Comparison of ENCODE assay signal across 16 cellular contexts in genomic region chr4:148166132-148166531, GRCh38.
DNase-seq lines count a peak whose midpoint lies in the region; ATAC-seq, FAIRE-seq and TF ChIP-seq lines count a peak whose summit lies in the region.
"Had no signal": no experiment of that assay in that cellular context is flagged by ENCODE, and none has a peak within 500 bp of the region (broad histone marks: within the 10 kb centered on the region; RNA-seq: fewer than 3 reads in every experiment).

No MANE protein-coding gene starts in this region.

- H3K36me3 ChIP-seq in mammary epithelial cell (ENCODE audit: insufficient read depth, low read length), result no peaks in the 10 kb centered on the region
- H3K36me3 ChIP-seq: cardiac muscle cell, ovary had no signal

- peaks cover 23% of the 10 kb centered on the region for H3K4me1 ChIP-seq in mammary epithelial cell (ENCODE audit: insufficient read depth, low read length)
- no peaks in the 10 kb centered on the region for H3K4me1 ChIP-seq in H9 (ENCODE audit: insufficient read depth, low read length)

- H3K27me3 Mint-ChIP-seq in H9 (ENCODE audit: low read depth) (no peaks in the 10 kb centered on the region), WTC11 (ENCODE audit: low read depth) (no peaks in the 10 kb centered on the region)

- no peak overlapping the region for H4K8ac ChIP-seq in H9 (replicated peaks; ENCODE audit: insufficient read length, low read depth, low read length)

- H3K4me2 ChIP-seq in mammary epithelial cell (ENCODE audit: insufficient read depth, low read depth, low read length) (no peak overlapping the region), H9 (ENCODE audit: insufficient read depth, insufficient read length, low read length) (no peak overlapping the region)
- H3K4me2 ChIP-seq: GM23338, SK-N-SH had no signal

- no peak for DNase-seq in mammary epithelial cell
- DNase-seq in left ventricle myocardium superior, result no peak
- peak; percentile 37 for DNase-seq in renal cortical epithelial cell (ENCODE audit: low read depth)
- no peak for DNase-seq in H9
- no peak for DNase-seq in D721Med (ENCODE audit: insufficient read length, low spot score)
- no peak for DNase-seq in WTC11 (ENCODE audit: low spot score)
- DNase-seq: hippocampal formation, mesendoderm, NCI-H2227 treated with DMSO at 0.1 percent for 48 hours, SK-N-SH had no signal

- H3K9me3 ChIP-seq in mammary epithelial cell (replicated peaks; ENCODE audit: insufficient read depth, low read length) (no peaks in the 10 kb centered on the region), H9 (ENCODE audit: control insufficient read depth, low read depth, low read length) (no peaks in the 10 kb centered on the region)
- H3K9me3 ChIP-seq: ovary, SK-N-SH had no signal

- no peak overlapping the region for H3K18ac ChIP-seq in H9 (ENCODE audit: insufficient read length, low read depth, low read length)

- intact Hi-C loops in mammary epithelial cell (cut with micrococcal nuclease) (no loop called here), left ventricle myocardium superior (cut with micrococcal nuclease) (no loop called here)

- H3K27me3 ChIP-seq in mammary epithelial cell (ENCODE audit: insufficient read depth, low read length) (no peaks in the 10 kb centered on the region), H9 (ENCODE audit: insufficient read depth, low read length) (no peaks in the 10 kb centered on the region)
- H3K27me3 ChIP-seq: cardiac muscle cell, ovary had no signal

- H4K20me1 ChIP-seq in mammary epithelial cell (ENCODE audit: insufficient read depth, low read length) (no peaks in the 10 kb centered on the region), H9 (ENCODE audit: control insufficient read depth, insufficient read depth, insufficient read length) (no peaks in the 10 kb centered on the region)

- CTCF ChIA-PET in mammary epithelial cell (lab: Charles Lee; ENCODE audit: low non-redundant PET) (no interaction called here), WTC11 (lab: Charles Lee) (no interaction called here)

- H3K79me1 ChIP-seq in H9 (ENCODE audit: insufficient read depth, low read depth, low read length, poor library complexity, severe bottlenecking), result no peaks in the 10 kb centered on the region

- H2BK20ac ChIP-seq in H9 (ENCODE audit: low read depth, low read length, poor library complexity, severe bottlenecking), result no peak overlapping the region

- no peak overlapping the region for H2BK120ac ChIP-seq in H9 (ENCODE audit: low read depth, low read length, poor library complexity, severe bottlenecking)

- H2BK15ac ChIP-seq in H9 (ENCODE audit: low read depth, low read length), result no peak overlapping the region

- H3K27ac ChIP-seq in mammary epithelial cell (ENCODE audit: insufficient read depth, low read depth, low read length) (no peak overlapping the region), H9 (ENCODE audit: insufficient read length, low read depth, low read length) (no peak overlapping the region)
- H3K27ac ChIP-seq: cardiac muscle cell, ovary had no signal

- no peak overlapping the region for H3K14ac ChIP-seq in H9 (ENCODE audit: insufficient read depth, low read length)

- in situ Hi-C loops in mammary epithelial cell (cut with MboI; ENCODE audit: low sequenced_read_pairs in 2 of 2), result no loop called here

- H3K4me3 ChIP-seq in mammary epithelial cell (replicated peaks in 1 of 3; ENCODE audit: insufficient read depth in 1 of 3, low read depth in 2 of 3, low read length in 3 of 3), result no peak overlapping the region
- H3K4me3 ChIP-seq: cardiac muscle cell, GM23338, K562, ovary had no signal

- H3K4me1 Mint-ChIP-seq in H9 (peaks cover 0 to 5% of the 10 kb centered on the region in 2 experiments; a peak in 2 of 4 replicates), WTC11 (peaks cover 20% of the 10 kb centered on the region)

- H3K4ac ChIP-seq in H9 (ENCODE audit: low read depth, low read length), result no peak overlapping the region

- POLR2A ChIA-PET in WTC11 (lab: Charles Lee), result interaction anchor here (0.8 kb wide), 1 partner anchor 28 kb away, joined by 3 read pairs; no protein-coding TSS in a partner anchor

- ATAC-seq in left ventricle myocardium superior (peak; percentile 53), GM21423 (IDR thresholded peaks at IDR 0.05; ENCODE audit: unreplicated experiment) (no peak), WTC11 (no peak; the same call in 1 of the 2 replicates)
- ATAC-seq: GM23338, K562 had no signal

- no TSS peak for BruUV-seq in mammary epithelial cell (replicated peaks; lab: Mats Ljungman, UMichigan)

- H3K23me2 ChIP-seq in H9 (ENCODE audit: insufficient read length, low read depth, low read length, poor library complexity, severe bottlenecking), result no peaks in the 10 kb centered on the region

- WGBS in mammary epithelial cell (ENCODE audit: low coverage, missing lambda C conversion rate), result 19% methylated on average over 6 of the region's 6 CpGs
- no CpG with 5 or more reads among the region's 6 CpGs for WGBS in H9 (ENCODE audit: extremely low coverage, insufficient read length, low lambda C conversion rate)

- H3K79me2 ChIP-seq in mammary epithelial cell (ENCODE audit: insufficient read depth, low read length) (no peaks in the 10 kb centered on the region), H9 (ENCODE audit: insufficient read depth, low read length) (no peaks in the 10 kb centered on the region)

- dilution Hi-C loops in mammary epithelial cell (cut with HindIII; ENCODE audit: low sequenced_read_pairs), result no loop called here

- no peak overlapping the region for H2BK5ac ChIP-seq in H9 (ENCODE audit: insufficient read length, low read length)

- H2AK5ac ChIP-seq in H9 (ENCODE audit: insufficient read length, low read length), result no peak overlapping the region

- no peak overlapping the region for H3K23ac ChIP-seq in H9 (ENCODE audit: insufficient read length, low read depth, low read length)

- H3K4me3 Mint-ChIP-seq in H9 (no peak overlapping the region), WTC11 (no peak overlapping the region)
- H3K4me3 Mint-ChIP-seq: GM23338 had no signal

- H3K27ac Mint-ChIP-seq in H9 (no peak overlapping the region; a peak in 1 of 7 replicates), WTC11 (no peak overlapping the region)
- H3K27ac Mint-ChIP-seq: GM23338 had no signal

- no peak for FAIRE-seq in D721Med (lab: Jason Lieb, UNC)
- FAIRE-seq: K562, urothelium cell line had no signal

- H3K9ac ChIP-seq in mammary epithelial cell (ENCODE audit: insufficient read depth, low read length) (no peak overlapping the region), H9 (ENCODE audit: extremely low read depth, insufficient read length, low read length) (no peak overlapping the region)
- H3K9ac ChIP-seq: SK-N-SH had no signal

- H2AFZ ChIP-seq in mammary epithelial cell (ENCODE audit: low read depth, low read length), result peak overlapping the region; percentile 75
- H2AFZ ChIP-seq in H9 (ENCODE audit: low read length), result no peak overlapping the region
- H2AFZ ChIP-seq: GM23338 had no signal

- no peak for TF ChIP-seq CTCF in mammary epithelial cell (conservative IDR thresholded peaks at IDR 0.05 in 1 of 2, IDR thresholded peaks at IDR 0.05 in 1 of 2; ENCODE audit: extremely low read depth in 1 of 2, insufficient read depth in 1 of 2, low read depth in 1 of 2, low read length in 2 of 2)
- no peak for TF ChIP-seq CTCF in H9 (conservative IDR thresholded peaks at IDR 0.05)
- TF ChIP-seq CTCF in D721Med (IDR thresholded peaks at IDR 0.05; ENCODE audit: insufficient read depth, missing control alignments), result no peak
- no peak for TF ChIP-seq CTCF in WTC11 (IDR thresholded peaks at IDR 0.05)

- no peak overlapping the region for H3K56ac ChIP-seq in H9 (ENCODE audit: insufficient read length, low read depth, low read length)

- H3T11ph ChIP-seq in H9 (ENCODE audit: low read length), result no peak overlapping the region

- no peak overlapping the region for H4K91ac ChIP-seq in H9 (ENCODE audit: insufficient read length, low read depth, low read length)

- H4K5ac ChIP-seq in H9 (ENCODE audit: insufficient read length, low read depth, low read length), result no peak overlapping the region

- H2BK12ac ChIP-seq in H9 (ENCODE audit: insufficient read length, low read depth, low read length), result no peak overlapping the region

- H3K9me3 Mint-ChIP-seq in H9 (no peaks in the 10 kb centered on the region), WTC11 (no peaks in the 10 kb centered on the region)
- H3K9me3 Mint-ChIP-seq: GM23338 had no signal

- H3K36me3 Mint-ChIP-seq in H9 (ENCODE audit: insufficient read depth in 1 of 3, low read depth in 3 of 3) (no peaks in the 10 kb centered on the region), WTC11 (no peaks in the 10 kb centered on the region)

TF ChIP-seq in WTC11, 78 proteins besides CTCF, POLR2A, EP300 and RAD21 (continues in another document):
- TF ChIP-seq ZNF138 (CRISPR knock-in tag; conservative IDR thresholded peaks at IDR 0.05) (no peak), MYBL2 (CRISPR knock-in tag; IDR thresholded peaks at IDR 0.05) (no peak), ZNF416 (CRISPR knock-in tag; IDR thresholded peaks at IDR 0.05) (no peak), ZNF263 (CRISPR knock-in tag; IDR thresholded peaks at IDR 0.05; ENCODE audit: low read depth) (no peak), MLX (CRISPR knock-in tag; IDR thresholded peaks at IDR 0.05) (no peak), TEAD4 (CRISPR knock-in tag; IDR thresholded peaks at IDR 0.05) (no peak), IRF1 (CRISPR knock-in tag; IDR thresholded peaks at IDR 0.05) (no peak), TP53 (CRISPR knock-in tag; IDR thresholded peaks at IDR 0.05) (no peak), NR2C2 (CRISPR knock-in tag; IDR thresholded peaks at IDR 0.05) (no peak), ZNF423 (CRISPR knock-in tag; IDR thresholded peaks at IDR 0.05) (no peak), E2F5 (CRISPR knock-in tag; IDR thresholded peaks at IDR 0.05) (no peak)
